ENCODE assay signal across 1 cellular context in genomic region chr20:37293301-37293943, GRCh38.
TF ChIP-seq lines count a peak whose summit lies in the region.

No MANE protein-coding gene starts in this region.

TF ChIP-seq in WTC11, 78 proteins besides CTCF, POLR2A, EP300 and RAD21 (continued from another document):
- TF ChIP-seq ZSCAN18 (CRISPR knock-in tag; IDR thresholded peaks at IDR 0.05), result no peak
- TF ChIP-seq ZBTB21 (CRISPR knock-in tag; IDR thresholded peaks at IDR 0.05; ENCODE audit: borderline replicate concordance), result no peak
